13 cellular contexts compared by ENCODE assay signal in the genomic region with DNA sequence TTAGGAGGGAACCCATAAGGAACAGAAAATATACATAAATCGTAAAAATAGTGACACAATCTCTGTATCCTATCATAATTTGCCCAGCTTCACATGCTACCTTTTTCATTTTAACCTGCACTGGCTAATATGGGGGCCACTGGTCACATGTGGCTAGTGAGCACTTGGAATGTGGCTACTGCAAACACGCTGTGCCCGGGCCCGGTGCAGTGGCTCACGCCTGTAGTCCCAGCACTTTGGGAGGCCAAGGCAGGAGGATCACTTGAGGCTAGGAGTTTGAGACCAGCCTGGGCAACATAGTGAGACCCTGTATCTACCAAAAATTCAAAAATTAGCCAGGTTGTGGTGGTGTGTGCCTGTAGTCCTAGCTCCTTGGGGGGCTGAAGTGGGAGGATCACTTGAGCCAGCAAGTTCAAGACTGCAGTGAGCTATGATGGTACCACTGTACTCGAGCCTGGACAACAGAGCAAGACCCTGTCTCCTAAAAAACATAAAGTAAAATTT. TPM values are rescaled to one million over a fixed set of nuclear protein-coding genes. Genes with fewer than 3 reads are reported as not detected.
A peak's percentile ranks its signal among the peaks of the same experiment; 100 is the strongest.
DNase-seq lines count a peak whose midpoint lies in the region; ATAC-seq and TF ChIP-seq lines count a peak whose summit lies in the region.
"Had no signal": no experiment of that assay in that cellular context is flagged by ENCODE, and none has a peak within 500 bp of the region (broad histone marks: within the 10 kb centered on the region; RNA-seq: fewer than 3 reads in every experiment).

No MANE protein-coding gene starts in this region.

- H3K36me3 ChIP-seq in breast epithelium = no peaks in the 10 kb centered on the region
- H3K36me3 ChIP-seq in mammary epithelial cell (ENCODE audit: insufficient read depth, low read length) = no peaks in the 10 kb centered on the region
- no peaks in the 10 kb centered on the region for H3K36me3 ChIP-seq in upper lobe of left lung

- BruUV-seq in mammary epithelial cell (replicated peaks; lab: Mats Ljungman, UMichigan) = no TSS peak

- peaks cover 32% of the 10 kb centered on the region for H3K4me1 Mint-ChIP-seq in activated naive CD8-positive, alpha-beta T cell (ENCODE audit: low read depth)
- peaks cover 20% of the 10 kb centered on the region for H3K4me1 Mint-ChIP-seq in memory B cell
- peaks cover 17% of the 10 kb centered on the region for H3K4me1 Mint-ChIP-seq in mesothelial cell of epicardium

- H3K4me3 ChIP-seq in breast epithelium = no peak overlapping the region
- no peak overlapping the region for H3K4me3 ChIP-seq in mammary epithelial cell (replicated peaks in 1 of 3; ENCODE audit: insufficient read depth in 1 of 3, low read depth in 2 of 3, low read length in 3 of 3)
- H3K4me3 ChIP-seq in upper lobe of left lung = no peak overlapping the region

- 90% methylated on average over 6 of the region's 6 CpGs for WGBS in mammary epithelial cell (ENCODE audit: low coverage, missing lambda C conversion rate)
- 95 to 97% methylated on average over 6 of the region's 6 CpGs for WGBS in upper lobe of left lung, 2 donors

- H2AFZ ChIP-seq in mammary epithelial cell (ENCODE audit: low read depth, low read length) = no peak overlapping the region

- H3K4me1 ChIP-seq in breast epithelium (no peaks in the 10 kb centered on the region), mammary epithelial cell (ENCODE audit: insufficient read depth, low read length) (peaks cover 27% of the 10 kb centered on the region), upper lobe of left lung (peaks cover 20 to 42% (median 30%) of the 10 kb centered on the region in 4 donors)

- peaks cover 8% of the 10 kb centered on the region for H3K36me3 Mint-ChIP-seq in activated naive CD8-positive, alpha-beta T cell
- H3K36me3 Mint-ChIP-seq in memory B cell = peaks cover 2% of the 10 kb centered on the region
- no peaks in the 10 kb centered on the region for H3K36me3 Mint-ChIP-seq in mesothelial cell of epicardium

- H3K9me3 ChIP-seq in breast epithelium (no peaks in the 10 kb centered on the region), mammary epithelial cell (replicated peaks; ENCODE audit: insufficient read depth, low read length) (no peaks in the 10 kb centered on the region), upper lobe of left lung (no peaks in the 10 kb centered on the region)

- ATAC-seq in memory B cell (ENCODE audit: low read depth) (no peak), upper lobe of left lung (ENCODE audit: low FRiP score in 2 of 2) (no peak)

- DNase-seq in breast epithelium (ENCODE audit: low spot score in 2 of 2) = no peak
- DNase-seq in mammary epithelial cell = no peak
- DNase-seq in memory B cell (ENCODE audit: low spot score in 2 of 2) = no peak
- DNase-seq in upper lobe of left lung = peak in 1 of 2 donors; percentile 52
- no peak for DNase-seq in T1000 (lab: John Stamatoyannopoulos, UW)
- DNase-seq in mesothelial cell of epicardium (ENCODE audit: low spot score in 2 of 2, unreplicated experiment in 2 of 2) = no peak
- DNase-seq in NCI-H1436 treated with DMSO at 0.1 percent for 48 hours (lab: John Stamatoyannopoulos, UW) = no peak
- DNase-seq: activated naive CD4-positive, alpha-beta T cell treated with anti-CD3 and anti-CD28 coated beads for 36 hours; cerebellar nuclear complex; NCI-H187 had no signal

- H3K9me3 Mint-ChIP-seq in activated naive CD8-positive, alpha-beta T cell (ENCODE audit: low read depth) = no peaks in the 10 kb centered on the region
- H3K9me3 Mint-ChIP-seq in memory B cell = no peaks in the 10 kb centered on the region
- H3K9me3 Mint-ChIP-seq in mesothelial cell of epicardium = no peaks in the 10 kb centered on the region
- H3K9me3 Mint-ChIP-seq: activated naive CD4-positive, alpha-beta T cell treated with anti-CD3 and anti-CD28 coated beads for 36 hours had no signal

- H4K20me1 ChIP-seq in mammary epithelial cell (ENCODE audit: insufficient read depth, low read length) = no peaks in the 10 kb centered on the region

- TF ChIP-seq EP300 in upper lobe of left lung (IDR thresholded peaks at IDR 0.05) = no peak

- CTCF ChIA-PET in mammary epithelial cell (lab: Charles Lee; ENCODE audit: low non-redundant PET) = no interaction called here

- H3K27ac Mint-ChIP-seq in activated naive CD8-positive, alpha-beta T cell = peak overlapping the region; percentile 98
- peak overlapping the region; percentile 100 for H3K27ac Mint-ChIP-seq in memory B cell
- H3K27ac Mint-ChIP-seq in mesothelial cell of epicardium = no peak overlapping the region

- H3K79me2 ChIP-seq in mammary epithelial cell (ENCODE audit: insufficient read depth, low read length) = no peaks in the 10 kb centered on the region

- no peak overlapping the region for H3K4me2 ChIP-seq in mammary epithelial cell (ENCODE audit: insufficient read depth, low read depth, low read length)

- peak overlapping the region; percentile 91 for H3K4me3 Mint-ChIP-seq in activated naive CD8-positive, alpha-beta T cell
- H3K4me3 Mint-ChIP-seq in memory B cell = no peak overlapping the region
- no peak overlapping the region for H3K4me3 Mint-ChIP-seq in mesothelial cell of epicardium

- TF ChIP-seq CTCF in breast epithelium (IDR thresholded peaks at IDR 0.05) = no peak
- TF ChIP-seq CTCF in mammary epithelial cell (conservative IDR thresholded peaks at IDR 0.05 in 1 of 2, IDR thresholded peaks at IDR 0.05 in 1 of 2; ENCODE audit: extremely low read depth in 1 of 2, insufficient read depth in 1 of 2, low read depth in 1 of 2, low read length in 2 of 2) = no peak
- no peak for TF ChIP-seq CTCF in upper lobe of left lung (IDR thresholded peaks at IDR 0.05)
- TF ChIP-seq CTCF in mesothelial cell of epicardium (IDR thresholded peaks at IDR 0.05; ENCODE audit: unreplicated experiment) = no peak

- intact Hi-C loops in breast epithelium (cut with DNase I; ENCODE audit: low total_unique reads) = no loop called here
- intact Hi-C loops in mammary epithelial cell (cut with micrococcal nuclease) = no loop called here

- no peaks in the 10 kb centered on the region for H3K27me3 Mint-ChIP-seq in activated naive CD8-positive, alpha-beta T cell
- no peaks in the 10 kb centered on the region for H3K27me3 Mint-ChIP-seq in memory B cell
- peaks cover 11% of the 10 kb centered on the region for H3K27me3 Mint-ChIP-seq in mesothelial cell of epicardium (ENCODE audit: low read depth)

- TF ChIP-seq POLR2A in breast epithelium (IDR thresholded peaks at IDR 0.05) = no peak
- no peak for TF ChIP-seq POLR2A in upper lobe of left lung (IDR thresholded peaks at IDR 0.05)

- dilution Hi-C loops in mammary epithelial cell (cut with HindIII; ENCODE audit: low sequenced_read_pairs) = no loop called here

- in situ Hi-C loops in mammary epithelial cell (cut with MboI; ENCODE audit: low sequenced_read_pairs in 2 of 2) = no loop called here

- H3K27me3 ChIP-seq in breast epithelium (no peaks in the 10 kb centered on the region), mammary epithelial cell (ENCODE audit: insufficient read depth, low read length) (no peaks in the 10 kb centered on the region), upper lobe of left lung (no peaks in the 10 kb centered on the region)

- H3K9ac ChIP-seq in mammary epithelial cell (ENCODE audit: insufficient read depth, low read length) = no peak overlapping the region

- H3K27ac ChIP-seq in breast epithelium = peak overlapping the region; percentile 97 to 98
- H3K27ac ChIP-seq in mammary epithelial cell (ENCODE audit: insufficient read depth, low read depth, low read length) = no peak overlapping the region
- peak overlapping the region; percentile 89 to 96 (median 95) for H3K27ac ChIP-seq in upper lobe of left lung
- H3K27ac ChIP-seq: epithelial cell of prostate, RWPE1 had no signal

RNA-seq across cellular contexts. Expression of gene N4BP2L1, which starts 1.5 kb away (rescaled TPM):
- total RNA-seq in breast epithelium (10 to 100 TPM; 15.7 to 54.3 (median 33.8) TPM), mammary epithelial cell (1 to 10 TPM; 1.3 to 3.7 TPM), upper lobe of left lung (10 to 100 TPM; 15.0 to 46.3 (median 25.2) TPM), mesothelial cell of epicardium (12.6 to 13.7 TPM (median 13.4 TPM) in 3 replicates)
- 0.25 TPM for polyA plus RNA-seq in mammary epithelial cell
- polyA minus RNA-seq in mammary epithelial cell = not detected
